8 cellular contexts compared by ENCODE assay signal in genomic region chr4:52588097-52588496, GRCh38.
DNase-seq lines count a peak whose midpoint lies in the region; ATAC-seq and TF ChIP-seq lines count a peak whose summit lies in the region.

No MANE protein-coding gene starts in this region.

- peaks cover 2 to 9% of the 10 kb centered on the region in 2 donors for H3K36me3 Mint-ChIP-seq in CD4-positive, alpha-beta memory T cell
- no peaks in the 10 kb centered on the region for H3K36me3 Mint-ChIP-seq in natural killer cell treated with Interleukin-12 subunit alpha and Interleukin-12 subunit beta and Interleukin-15 and Interleukin-18, amount 100 ng/mL, for 72 hours

- POLR2A ChIA-PET in CD4-positive, alpha-beta memory T cell (lab: Charles Lee; ENCODE audit: partially characterized antibody): interaction anchor here (1.0 to 4.3 kb wide), 6 partner anchors 61 to 134 kb away, joined by 3 to 19 read pairs (median 5); partner anchors contain the start of gene USP46
- POLR2A ChIA-PET in PC-3 (lab: Charles Lee; ENCODE audit: unreplicated experiment): no interaction called here

- no peaks in the 10 kb centered on the region for H4K20me1 ChIP-seq in PC-3 (ENCODE audit: low read length)

- H3K4me1 ChIP-seq in CD4-positive, alpha-beta memory T cell (ENCODE audit: insufficient read depth, low read length): peaks cover 30% of the 10 kb centered on the region
- no peaks in the 10 kb centered on the region for H3K4me1 ChIP-seq in PC-3 (ENCODE audit: insufficient read depth, low read length)

- no TSS peak for BruUV-seq in PC-3 (replicated peaks; lab: Mats Ljungman, UMichigan)

- H3K9me3 ChIP-seq in CD4-positive, alpha-beta memory T cell (ENCODE audit: control insufficient read depth in 1 of 2, low read length in 2 of 2): no peaks in the 10 kb centered on the region
- no peaks in the 10 kb centered on the region for H3K9me3 ChIP-seq in PC-3 (ENCODE audit: low read length)

- CTCF ChIA-PET in CD4-positive, alpha-beta memory T cell (lab: Charles Lee; ENCODE audit: partially characterized antibody): interaction anchor here (0.7 to 4.5 kb wide), 20 partner anchors 8 to 400 kb away, joined by 3 to 22 read pairs (median 4); no protein-coding TSS in a partner anchor
- CTCF ChIA-PET in PC-3 (lab: Charles Lee): interaction anchor here (0.5 to 0.7 kb wide), 2 partner anchors 18 to 427 kb away, joined by 3 to 4 read pairs; no protein-coding TSS in a partner anchor

- no peak overlapping the region for H2AFZ ChIP-seq in PC-3 (ENCODE audit: low read length)

- peak overlapping the region in 4 of 8 donors; percentile 5 to 57 (median 23) for H3K4me3 Mint-ChIP-seq in CD4-positive, alpha-beta memory T cell
- no peak overlapping the region for H3K4me3 Mint-ChIP-seq in natural killer cell treated with Interleukin-12 subunit alpha and Interleukin-12 subunit beta and Interleukin-15 and Interleukin-18, amount 100 ng/mL, for 72 hours

- no peaks in the 10 kb centered on the region for H3F3A ChIP-seq in PC-3 (ENCODE audit: low read length, unreplicated experiment)

- H3K27ac ChIP-seq in CD4-positive, alpha-beta memory T cell (ENCODE audit: low read depth, low read length): no peak overlapping the region
- no peak overlapping the region for H3K27ac ChIP-seq in PC-3 (ENCODE audit: low read length)

- no peaks in the 10 kb centered on the region for H3K36me3 ChIP-seq in CD4-positive, alpha-beta memory T cell (ENCODE audit: insufficient read depth, low read length)
- H3K36me3 ChIP-seq in PC-3 (ENCODE audit: low read depth, low read length): no peaks in the 10 kb centered on the region

- intact Hi-C loops in CD4-positive, alpha-beta memory T cell (cut with micrococcal nuclease): loop anchor here (1.0 kb wide), 2 partner anchors 71 to 395 kb away; partner anchors contain the start of gene USP46
- intact Hi-C loops in PC-3 (cut with micrococcal nuclease): no loop called here

- H3K27ac Mint-ChIP-seq in CD4-positive, alpha-beta memory T cell: peak overlapping the region; percentile 80 to 95 (median 85)
- H3K27ac Mint-ChIP-seq in natural killer cell treated with Interleukin-12 subunit alpha and Interleukin-12 subunit beta and Interleukin-15 and Interleukin-18, amount 100 ng/mL, for 72 hours: no peak overlapping the region

- H3K27me3 ChIP-seq in CD4-positive, alpha-beta memory T cell (ENCODE audit: insufficient read depth, low read length): no peaks in the 10 kb centered on the region
- H3K27me3 ChIP-seq in PC-3 (ENCODE audit: low read length): no peaks in the 10 kb centered on the region

- H3K9me3 Mint-ChIP-seq in CD4-positive, alpha-beta memory T cell: peaks cover 0 to under 1% (median 0%) of the 10 kb centered on the region in 8 donors
- no peaks in the 10 kb centered on the region for H3K9me3 Mint-ChIP-seq in natural killer cell treated with Interleukin-12 subunit alpha and Interleukin-12 subunit beta and Interleukin-15 and Interleukin-18, amount 100 ng/mL, for 72 hours

- peak; percentile 77 for ATAC-seq in PC-3
- peak; percentile 28 to 50 for ATAC-seq in natural killer cell treated with Interleukin-12 subunit alpha and Interleukin-12 subunit beta and Interleukin-15 and Interleukin-18, amount 100 ng/mL, for 72 hours
- no peak for ATAC-seq in GM18520 (IDR thresholded peaks at IDR 0.05; ENCODE audit: unreplicated experiment)
- no peak for ATAC-seq in HG03432 (IDR thresholded peaks at IDR 0.05; ENCODE audit: unreplicated experiment)

- no peaks in the 10 kb centered on the region for H3K79me2 ChIP-seq in PC-3 (ENCODE audit: low read length)

- H3K9ac ChIP-seq in PC-3 (ENCODE audit: low read length): no peak overlapping the region

- peaks cover 28 to 40% (median 35%) of the 10 kb centered on the region in 4 donors for H3K4me1 Mint-ChIP-seq in CD4-positive, alpha-beta memory T cell
- H3K4me1 Mint-ChIP-seq in natural killer cell treated with Interleukin-12 subunit alpha and Interleukin-12 subunit beta and Interleukin-15 and Interleukin-18, amount 100 ng/mL, for 72 hours (ENCODE audit: low read depth in 2 of 2): peaks cover 6 to 8% of the 10 kb centered on the region in 2 donors

- no peak overlapping the region for H3K4me3 ChIP-seq in CD4-positive, alpha-beta memory T cell (ENCODE audit: low read length in 2 of 2)
- H3K4me3 ChIP-seq in PC-3 (ENCODE audit: low read length): no peak overlapping the region
- H3K4me3 ChIP-seq in epithelial cell of esophagus (ENCODE audit: low read length): no peak overlapping the region

- H3K27me3 Mint-ChIP-seq in CD4-positive, alpha-beta memory T cell: peaks cover 0 to 2% of the 10 kb centered on the region in 2 donors
- no peaks in the 10 kb centered on the region for H3K27me3 Mint-ChIP-seq in natural killer cell treated with Interleukin-12 subunit alpha and Interleukin-12 subunit beta and Interleukin-15 and Interleukin-18, amount 100 ng/mL, for 72 hours

- TF ChIP-seq CTCF in PC-3 (conservative IDR thresholded peaks at IDR 0.05; ENCODE audit: low read depth, low read length): peak; percentile 65
- peak; percentile 39 for TF ChIP-seq CTCF in epithelial cell of esophagus (IDR thresholded peaks at IDR 0.05; ENCODE audit: insufficient read depth, low read depth, low read length, missing control alignments)

- DNase-seq in CD4-positive, alpha-beta memory T cell: peak in 3 of 5 donors; percentile 6 to 32 (median 12)
- peak; percentile 9 for DNase-seq in GM19238 (ENCODE audit: insufficient read length, low spot score)
- peak; percentile 33 for DNase-seq in PC-3
- DNase-seq in epithelial cell of esophagus (ENCODE audit: low read depth): peak; percentile 14
- DNase-seq in natural killer cell treated with Interleukin-12 subunit alpha and Interleukin-12 subunit beta and Interleukin-15 and Interleukin-18, amount 100 ng/mL, for 72 hours (ENCODE audit: low spot score): no peak
- no peak for DNase-seq in NCI-H510A treated with DMSO at 0.1 percent for 48 hours (lab: John Stamatoyannopoulos, UW)

- no peak overlapping the region for H3K4me2 ChIP-seq in PC-3 (ENCODE audit: low read length)

- H3K9me2 ChIP-seq in PC-3 (replicated peaks; ENCODE audit: low read length): no peaks in the 10 kb centered on the region

Comparison
In these comparisons a context has a peak if more than half of its experiments do, and no peak if none do; other contexts are left out.
1. DNase-seq: peak in CD4-positive, alpha-beta memory T cell (3 of 5), GM19238 (single experiment), PC-3 (single experiment) and epithelial cell of esophagus (single experiment); none in natural killer cell treated with Interleukin-12 subunit alpha and Interleukin-12 subunit beta and Interleukin-15 and Interleukin-18, amount 100 ng/mL, for 72 hours (single experiment) and NCI-H510A treated with DMSO at 0.1 percent for 48 hours (single experiment).
2. H3K27ac Mint-ChIP-seq: peak in CD4-positive, alpha-beta memory T cell (7 of 7); none in natural killer cell treated with Interleukin-12 subunit alpha and Interleukin-12 subunit beta and Interleukin-15 and Interleukin-18, amount 100 ng/mL, for 72 hours (0 of 2).
3. ATAC-seq: peak in PC-3 (single experiment) and natural killer cell treated with Interleukin-12 subunit alpha and Interleukin-12 subunit beta and Interleukin-15 and Interleukin-18, amount 100 ng/mL, for 72 hours (2 of 2); none in GM18520 (single experiment) and HG03432 (single experiment).